11 cellular contexts compared by ENCODE assay signal in genomic region chr13:113928701-113929627, GRCh38. TPM values are rescaled to one million over a fixed set of nuclear protein-coding genes. Genes with fewer than 3 reads are reported as not detected.
DNase-seq lines count a peak whose midpoint lies in the region; ATAC-seq and FAIRE-seq lines count a peak whose summit lies in the region.
"Had no signal": no experiment of that assay in that cellular context is flagged by ENCODE, and none has a peak within 500 bp of the region (broad histone marks: within the 10 kb centered on the region; RNA-seq: fewer than 3 reads in every experiment).

No MANE protein-coding gene starts in this region.

- no peaks in the 10 kb centered on the region for H3K36me3 ChIP-seq in esophagus (ENCODE audit: control insufficient read depth in 2 of 2, insufficient read depth in 2 of 2, low read length in 1 of 2)

- H3K4me1 ChIP-seq in esophagus (ENCODE audit: control insufficient read depth in 2 of 2, insufficient read depth in 2 of 2, low read length in 1 of 2), result peaks cover 0 to 10% of the 10 kb centered on the region in 2 donors
- H3K4me1 ChIP-seq: A549 had no signal

- peak; percentile 81 for FAIRE-seq in urothelium cell line (lab: Jason Lieb, UNC)
- FAIRE-seq: A549 had no signal

- no peak for ATAC-seq in activated CD8-positive, alpha-beta memory T cell treated with anti-CD3 and anti-CD28 coated beads, Interleukin-2, amount 10 ng/mL, durations not matched to agents 7 days and 5 days
- ATAC-seq in stimulated activated naive CD8-positive, alpha-beta T cell treated with anti-CD3 and anti-CD28 coated beads, Interleukin-15, amount 100 ng/mL, for 72 hours, result no peak

- H3K4me3 ChIP-seq in esophagus (ENCODE audit: low read depth in 1 of 2, low read length in 2 of 2), result no peak overlapping the region
- H3K4me3 ChIP-seq: A549 had no signal

- no peaks in the 10 kb centered on the region for H3K9me3 Mint-ChIP-seq in activated CD8-positive, alpha-beta memory T cell treated with anti-CD3 and anti-CD28 coated beads, Interleukin-2, amount 10 ng/mL, durations not matched to agents 7 days and 5 days (ENCODE audit: low read depth)
- H3K9me3 Mint-ChIP-seq in stimulated activated naive CD8-positive, alpha-beta T cell treated with anti-CD3 and anti-CD28 coated beads, Interleukin-15, amount 100 ng/mL, for 72 hours, result no peaks in the 10 kb centered on the region

- DNase-seq in activated CD8-positive, alpha-beta memory T cell treated with anti-CD3 and anti-CD28 coated beads, Interleukin-2, amount 50 U/mL, for 4 hours, result peak; percentile 11
- DNase-seq in activated CD8-positive, alpha-beta memory T cell treated with anti-CD3 and anti-CD28 coated beads, Interleukin-2, amount 10 ng/mL, durations not matched to agents 7 days and 5 days, result no peak
- DNase-seq in mesenteric fat pad (ENCODE audit: low spot score) (peak; percentile 91), urothelium cell line (ENCODE audit: low spot score) (no peak), NCI-H1694 treated with DMSO at 0.1 percent for 48 hours (lab: John Stamatoyannopoulos, UW) (no peak), MV-4-11 (lab: John Stamatoyannopoulos, UW) (no peak)
- no peak for DNase-seq in stimulated activated naive CD8-positive, alpha-beta T cell treated with anti-CD3 and anti-CD28 coated beads, Interleukin-15, amount 100 ng/mL, for 72 hours
- DNase-seq: stimulated activated naive CD4-positive, alpha-beta T cell had no signal

- no peak overlapping the region for H3K27ac Mint-ChIP-seq in activated CD8-positive, alpha-beta memory T cell treated with anti-CD3 and anti-CD28 coated beads, Interleukin-2, amount 10 ng/mL, durations not matched to agents 7 days and 5 days
- H3K27ac Mint-ChIP-seq in stimulated activated naive CD8-positive, alpha-beta T cell treated with anti-CD3 and anti-CD28 coated beads, Interleukin-15, amount 100 ng/mL, for 72 hours, result no peak overlapping the region
- H3K27ac Mint-ChIP-seq: activated naive CD8-positive, alpha-beta T cell had no signal

- H3K9me3 ChIP-seq in esophagus (ENCODE audit: control insufficient read depth in 2 of 2, insufficient read depth in 1 of 2, low read depth in 1 of 2, low read length in 1 of 2), result no peaks in the 10 kb centered on the region
- H3K9me3 ChIP-seq: A549 had no signal

- no peaks in the 10 kb centered on the region for H3K27me3 ChIP-seq in esophagus (ENCODE audit: control insufficient read depth in 1 of 2, insufficient read depth in 2 of 2, low read length in 2 of 2)

- WGBS in esophagus, 2 donors, result 57% methylated on average over 24 to 26 of the region's 26 CpGs

- peaks cover 19% of the 10 kb centered on the region for H3K4me1 Mint-ChIP-seq in activated CD8-positive, alpha-beta memory T cell treated with anti-CD3 and anti-CD28 coated beads, Interleukin-2, amount 10 ng/mL, durations not matched to agents 7 days and 5 days
- H3K4me1 Mint-ChIP-seq in stimulated activated naive CD8-positive, alpha-beta T cell treated with anti-CD3 and anti-CD28 coated beads, Interleukin-15, amount 100 ng/mL, for 72 hours, result no peaks in the 10 kb centered on the region

- H3K4me3 Mint-ChIP-seq in activated CD8-positive, alpha-beta memory T cell treated with anti-CD3 and anti-CD28 coated beads, Interleukin-2, amount 10 ng/mL, durations not matched to agents 7 days and 5 days, result no peak overlapping the region
- no peak overlapping the region for H3K4me3 Mint-ChIP-seq in stimulated activated naive CD8-positive, alpha-beta T cell treated with anti-CD3 and anti-CD28 coated beads, Interleukin-15, amount 100 ng/mL, for 72 hours
- H3K4me3 Mint-ChIP-seq: activated naive CD8-positive, alpha-beta T cell had no signal

- H3K27me3 Mint-ChIP-seq in activated CD8-positive, alpha-beta memory T cell treated with anti-CD3 and anti-CD28 coated beads, Interleukin-2, amount 10 ng/mL, durations not matched to agents 7 days and 5 days, result peaks cover 91% of the 10 kb centered on the region
- H3K27me3 Mint-ChIP-seq in stimulated activated naive CD8-positive, alpha-beta T cell treated with anti-CD3 and anti-CD28 coated beads, Interleukin-15, amount 100 ng/mL, for 72 hours, result peaks cover 10% of the 10 kb centered on the region
- H3K27me3 Mint-ChIP-seq: activated naive CD8-positive, alpha-beta T cell had no signal

- H3K36me3 Mint-ChIP-seq in activated CD8-positive, alpha-beta memory T cell treated with anti-CD3 and anti-CD28 coated beads, Interleukin-2, amount 10 ng/mL, durations not matched to agents 7 days and 5 days, result no peaks in the 10 kb centered on the region
- H3K36me3 Mint-ChIP-seq: activated naive CD8-positive, alpha-beta T cell had no signal

- peak overlapping the region; percentile 37 to 38 for H3K27ac ChIP-seq in esophagus (ENCODE audit: low read depth in 2 of 2, low read length in 1 of 2)
- H3K27ac ChIP-seq: A549 had no signal

- CTCF ChIA-PET in activated CD8-positive, alpha-beta memory T cell treated with anti-CD3 and anti-CD28 coated beads, Interleukin-2, amount 10 ng/mL, durations not matched to agents 7 days and 5 days (lab: Charles Lee), result no interaction called here

RNA-seq across cellular contexts. Expression of gene C13orf46, which starts 44.9 kb away (rescaled TPM):
- 1 to 10 TPM in 1 of 2 experiments, under 1 TPM in 1; 0.37 to 2.3 TPM for total RNA-seq in activated CD8-positive, alpha-beta memory T cell treated with anti-CD3 and anti-CD28 coated beads, Interleukin-2, amount 10 ng/mL, durations not matched to agents 7 days and 5 days
- polyA plus RNA-seq in esophagus, result under 1 TPM; 0.04 to 0.26 TPM
- total RNA-seq in mesenteric fat pad, result 2.5 TPM

Comparison
In these comparisons a context has a peak if more than half of its experiments do, and no peak if none do; other contexts are left out.
1. DNase-seq: peak in activated CD8-positive, alpha-beta memory T cell treated with anti-CD3 and anti-CD28 coated beads, Interleukin-2, amount 50 U/mL, for 4 hours (single experiment) and mesenteric fat pad (single experiment); none in activated CD8-positive, alpha-beta memory T cell treated with anti-CD3 and anti-CD28 coated beads, Interleukin-2, amount 10 ng/mL, durations not matched to agents 7 days and 5 days (single experiment), urothelium cell line (single experiment), NCI-H1694 treated with DMSO at 0.1 percent for 48 hours (single experiment), stimulated activated naive CD8-positive, alpha-beta T cell treated with anti-CD3 and anti-CD28 coated beads, Interleukin-15, amount 100 ng/mL, for 72 hours (0 of 2) and MV-4-11 (single experiment).